25 cellular contexts compared by ENCODE assay signal in genomic region chr12:40227447-40227846, GRCh38. TPM values are rescaled to one million over a fixed set of nuclear protein-coding genes. Genes with fewer than 3 reads are reported as not detected.
DNase-seq lines count a peak whose midpoint lies in the region; ATAC-seq and TF ChIP-seq lines count a peak whose summit lies in the region.
"Had no signal": no experiment of that assay in that cellular context is flagged by ENCODE, and none has a peak within 500 bp of the region (broad histone marks: within the 10 kb centered on the region; RNA-seq: fewer than 3 reads in every experiment).

No MANE protein-coding gene starts in this region.

- CTCF ChIA-PET in activated CD4-positive, alpha-beta memory T cell treated with anti-CD3 and anti-CD28 coated beads for 36 hours (lab: Charles Lee) = no interaction called here
- CTCF ChIA-PET in activated CD4-positive, alpha-beta T cell treated with anti-CD3 and anti-CD28 coated beads for 36 hours (lab: Charles Lee) = no interaction called here

- no peaks in the 10 kb centered on the region for H3K9me3 Mint-ChIP-seq in memory B cell
- H3K9me3 Mint-ChIP-seq in activated CD4-positive, alpha-beta memory T cell treated with anti-CD3 and anti-CD28 coated beads for 36 hours = no peaks in the 10 kb centered on the region
- no peaks in the 10 kb centered on the region for H3K9me3 Mint-ChIP-seq in activated CD4-positive, alpha-beta T cell treated with anti-CD3 and anti-CD28 coated beads for 36 hours (ENCODE audit: low read depth)
- H3K9me3 Mint-ChIP-seq: activated naive CD8-positive, alpha-beta T cell treated with anti-CD3 and anti-CD28 coated beads, Interleukin-2, amount 50 U/mL, for 24 hours had no signal

- peak overlapping the region; percentile 61 for H3K4me3 Mint-ChIP-seq in memory B cell
- no peak overlapping the region for H3K4me3 Mint-ChIP-seq in activated CD4-positive, alpha-beta memory T cell treated with anti-CD3 and anti-CD28 coated beads for 36 hours
- no peak overlapping the region for H3K4me3 Mint-ChIP-seq in activated CD4-positive, alpha-beta T cell treated with anti-CD3 and anti-CD28 coated beads for 36 hours
- H3K4me3 Mint-ChIP-seq: activated CD4-positive, alpha-beta T cell treated with anti-CD3 and anti-CD28 coated beads, Interleukin-2, amount 10 ng/mL, durations not matched to agents 24 days and 14 days; activated CD8-positive, alpha-beta memory T cell treated with anti-CD3 and anti-CD28 coated beads, Interleukin-2, amount 10 ng/mL, durations not matched to agents 7 days and 5 days; activated naive CD8-positive, alpha-beta T cell treated with anti-CD3 and anti-CD28 coated beads, Interleukin-2, amount 50 U/mL, for 24 hours; CD4-positive, CD25-positive, alpha-beta regulatory T cell had no signal

- ATAC-seq in memory B cell (ENCODE audit: low read depth) = no peak
- ATAC-seq in activated CD4-positive, alpha-beta T cell treated with anti-CD3 and anti-CD28 coated beads for 36 hours = no peak
- ATAC-seq: activated CD8-positive, alpha-beta memory T cell treated with anti-CD3 and anti-CD28 coated beads, Interleukin-2, amount 10 ng/mL, durations not matched to agents 7 days and 5 days; activated naive CD8-positive, alpha-beta T cell treated with anti-CD3 and anti-CD28 coated beads, Interleukin-2, amount 50 U/mL, for 24 hours; Panc1 had no signal

- peaks cover 0 to 8% (median 0%) of the 10 kb centered on the region in 11 experiments; a peak in 3 of 22 replicates for H3K9me3 ChIP-seq in BLaER1 treated with 17β-estradiol and CSF1 and Interleukin-3, amounts not matched to agents 10 nM and 100 nM (replicated peaks in 1 of 11)
- H3K9me3 ChIP-seq in ascending aorta = no peaks in the 10 kb centered on the region
- H3K9me3 ChIP-seq in tibial artery = no peaks in the 10 kb centered on the region
- H3K9me3 ChIP-seq: right lobe of liver, thyroid gland had no signal

- peaks cover 12% of the 10 kb centered on the region for H3K36me3 Mint-ChIP-seq in memory B cell
- H3K36me3 Mint-ChIP-seq in activated CD4-positive, alpha-beta memory T cell treated with anti-CD3 and anti-CD28 coated beads for 36 hours = peaks cover 2% of the 10 kb centered on the region
- no peaks in the 10 kb centered on the region for H3K36me3 Mint-ChIP-seq in activated CD4-positive, alpha-beta T cell treated with anti-CD3 and anti-CD28 coated beads for 36 hours (ENCODE audit: low read depth)
- H3K36me3 Mint-ChIP-seq: CD4-positive, CD25-positive, alpha-beta regulatory T cell had no signal

- H3K27ac ChIP-seq in BLaER1 treated with 17β-estradiol and CSF1 and Interleukin-3, amounts not matched to agents 10 nM and 100 nM = 0 out of 22 replicates have a peak overlapping the region, but pooled peaks of 1 of the 11 experiments have one; percentile 66
- H3K27ac ChIP-seq in ascending aorta (peak overlapping the region; percentile 90 to 94), tibial artery (peak overlapping the region; percentile 96 to 97)

- POLR2A ChIA-PET in activated CD4-positive, alpha-beta memory T cell treated with anti-CD3 and anti-CD28 coated beads for 36 hours (lab: Charles Lee) = no interaction called here
- POLR2A ChIA-PET in activated CD4-positive, alpha-beta T cell treated with anti-CD3 and anti-CD28 coated beads for 36 hours (lab: Charles Lee) = no interaction called here

- peak overlapping the region; percentile 85 to 97 (median 92); a peak in 18 of 22 replicates for H3K4me2 ChIP-seq in BLaER1 treated with 17β-estradiol and CSF1 and Interleukin-3, amounts not matched to agents 10 nM and 100 nM

- peak overlapping the region; percentile 97 for H3K27ac Mint-ChIP-seq in memory B cell
- H3K27ac Mint-ChIP-seq in activated CD4-positive, alpha-beta memory T cell treated with anti-CD3 and anti-CD28 coated beads for 36 hours = no peak overlapping the region
- no peak overlapping the region for H3K27ac Mint-ChIP-seq in activated CD4-positive, alpha-beta T cell treated with anti-CD3 and anti-CD28 coated beads for 36 hours
- H3K27ac Mint-ChIP-seq: activated CD4-positive, alpha-beta T cell treated with anti-CD3 and anti-CD28 coated beads, Interleukin-2, amount 10 ng/mL, durations not matched to agents 24 days and 14 days; activated CD8-positive, alpha-beta memory T cell treated with anti-CD3 and anti-CD28 coated beads, Interleukin-2, amount 10 ng/mL, durations not matched to agents 7 days and 5 days; activated naive CD8-positive, alpha-beta T cell treated with anti-CD3 and anti-CD28 coated beads, Interleukin-2, amount 50 U/mL, for 24 hours; CD4-positive, CD25-positive, alpha-beta regulatory T cell; progenitor cell of endocrine pancreas; stimulated activated naive CD8-positive, alpha-beta T cell treated with anti-CD3 and anti-CD28 coated beads, Interleukin-15, Interleukin-2, amounts not matched to agents 100 ng/mL and 50 ng/mL, for 24 hours had no signal

- no peak for DNase-seq in ascending aorta (ENCODE audit: low spot score in 2 of 2)
- DNase-seq in memory B cell (ENCODE audit: low spot score in 2 of 2) = no peak
- DNase-seq in tibial artery = no peak
- no peak for DNase-seq in stimulated activated naive CD4-positive, alpha-beta T cell treated with Interleukin-2 at 50 U/mL for 16 hours (lab: John Stamatoyannopoulos, UW)
- no peak for DNase-seq in activated CD4-positive, alpha-beta memory T cell treated with anti-CD3 and anti-CD28 coated beads for 36 hours
- DNase-seq in activated CD4-positive, alpha-beta T cell treated with anti-CD3 and anti-CD28 coated beads for 36 hours = no peak
- DNase-seq: activated CD4-positive, alpha-beta T cell treated with anti-CD3 and anti-CD28 coated beads, Interleukin-2, amount 10 ng/mL, durations not matched to agents 24 days and 14 days; activated CD8-positive, alpha-beta memory T cell treated with anti-CD3 and anti-CD28 coated beads, Interleukin-2, amount 10 ng/mL, durations not matched to agents 7 days and 5 days; activated naive CD8-positive, alpha-beta T cell treated with anti-CD3 and anti-CD28 coated beads, Interleukin-2, amount 50 U/mL, for 24 hours; activated T-cell treated with anti-CD3 and anti-CD28 coated beads, Interleukin-2, amount 50 U/mL, for 48 hours; CD4-positive, CD25-positive, alpha-beta regulatory T cell; DND-41; dorsolateral prefrontal cortex; Kasumi-1; mesendoderm; NCI-H1436 treated with DMSO at 0.1 percent for 48 hours; NCI-H2171; NCI-H510A treated with DMSO at 0.1 percent for 48 hours; right lobe of liver; SHP77; thyroid gland had no signal

- intact Hi-C loops in ascending aorta (cut with DNase I) (loop anchor here (5.0 kb wide), 3 partner anchors 120 to 1320 kb away; partner anchors contain the start of genes CPNE8, KIF21A and SLC2A13), tibial artery (cut with DNase I; ENCODE audit: low total_unique reads) (loop anchor here (10.0 kb wide), 1 partner anchor 73 kb away; no protein-coding TSS in a partner anchor)
- intact Hi-C loops in activated CD4-positive, alpha-beta memory T cell treated with anti-CD3 and anti-CD28 coated beads for 36 hours (cut with micrococcal nuclease) = loop anchor here (5.0 kb wide), 1 partner anchor 75 kb away; no protein-coding TSS in a partner anchor
- intact Hi-C loops in activated CD4-positive, alpha-beta T cell treated with anti-CD3 and anti-CD28 coated beads for 36 hours (cut with DNase I, micrococcal nuclease) = no loop called here

- peaks cover 0 to 13% (median 0%) of the 10 kb centered on the region in 11 experiments; a peak in 1 of 22 replicates for H3K27me3 ChIP-seq in BLaER1 treated with 17β-estradiol and CSF1 and Interleukin-3, amounts not matched to agents 10 nM and 100 nM
- H3K27me3 ChIP-seq in ascending aorta (no peaks in the 10 kb centered on the region), tibial artery (no peaks in the 10 kb centered on the region)
- H3K27me3 ChIP-seq: right lobe of liver, thyroid gland had no signal

- H3K36me3 ChIP-seq in BLaER1 treated with 17β-estradiol and CSF1 and Interleukin-3, amounts not matched to agents 10 nM and 100 nM = no peaks in the 10 kb centered on the region
- H3K36me3 ChIP-seq in ascending aorta = peaks cover 0 to 6% of the 10 kb centered on the region in 2 donors
- peaks cover 0 to 3% (median 0%) of the 10 kb centered on the region in 3 donors for H3K36me3 ChIP-seq in tibial artery
- H3K36me3 ChIP-seq: right lobe of liver, thyroid gland had no signal

- H3K9ac ChIP-seq in BLaER1 treated with 17β-estradiol and CSF1 and Interleukin-3, amounts not matched to agents 10 nM and 100 nM = no peak overlapping the region

- no peaks in the 10 kb centered on the region for H4K20me1 ChIP-seq in BLaER1 treated with 17β-estradiol and CSF1 and Interleukin-3, amounts not matched to agents 10 nM and 100 nM

- H3K4me3 ChIP-seq in BLaER1 treated with 17β-estradiol and CSF1 and Interleukin-3, amounts not matched to agents 10 nM and 100 nM = peak overlapping the region in 1 of 10 experiments; percentile 63; a peak in 1 of 20 replicates
- peak overlapping the region; percentile 28 to 69 for H3K4me3 ChIP-seq in ascending aorta
- H3K4me3 ChIP-seq in tibial artery = peak overlapping the region; percentile 66 to 81
- H3K4me3 ChIP-seq: right lobe of liver, thyroid gland had no signal

- peaks cover 43 to 57% (median 50%) of the 10 kb centered on the region in 10 experiments for H3K4me1 ChIP-seq in BLaER1 treated with 17β-estradiol and CSF1 and Interleukin-3, amounts not matched to agents 10 nM and 100 nM
- H3K4me1 ChIP-seq in ascending aorta (peaks cover 2 to 6% of the 10 kb centered on the region in 2 donors), tibial artery (peaks cover 0 to 40% (median 2%) of the 10 kb centered on the region in 4 donors)
- H3K4me1 ChIP-seq: thyroid gland had no signal

- H3K27me3 Mint-ChIP-seq in memory B cell = no peaks in the 10 kb centered on the region
- peaks cover 36% of the 10 kb centered on the region for H3K27me3 Mint-ChIP-seq in activated CD4-positive, alpha-beta memory T cell treated with anti-CD3 and anti-CD28 coated beads for 36 hours
- peaks cover 48% of the 10 kb centered on the region for H3K27me3 Mint-ChIP-seq in activated CD4-positive, alpha-beta T cell treated with anti-CD3 and anti-CD28 coated beads for 36 hours

- TF ChIP-seq CTCF in ascending aorta (IDR thresholded peaks at IDR 0.05) (no peak), tibial artery (IDR thresholded peaks at IDR 0.05) (no peak)

- H3K4me1 Mint-ChIP-seq in memory B cell = peaks cover 45% of the 10 kb centered on the region
- H3K4me1 Mint-ChIP-seq in activated CD4-positive, alpha-beta memory T cell treated with anti-CD3 and anti-CD28 coated beads for 36 hours (ENCODE audit: low read depth) = peaks cover 11% of the 10 kb centered on the region
- peaks cover 7% of the 10 kb centered on the region for H3K4me1 Mint-ChIP-seq in activated CD4-positive, alpha-beta T cell treated with anti-CD3 and anti-CD28 coated beads for 36 hours

RNA-seq across cellular contexts. Expression of gene LRRK2, which starts 2.6 kb away (rescaled TPM):
- total RNA-seq in ascending aorta = 14.3 TPM
- total RNA-seq in activated CD4-positive, alpha-beta memory T cell treated with anti-CD3 and anti-CD28 coated beads for 36 hours = under 1 TPM in 1 of 2 experiments, not detected in 1; 0.21 TPM
- total RNA-seq in activated CD4-positive, alpha-beta T cell treated with anti-CD3 and anti-CD28 coated beads for 36 hours = not detected
- total RNA-seq: activated CD4-positive, alpha-beta T cell treated with anti-CD3 and anti-CD28 coated beads, Interleukin-2, amount 10 ng/mL, durations not matched to agents 24 days and 14 days had no signal

Comparison
In these comparisons a context has a peak if more than half of its experiments do, and no peak if none do; other contexts are left out.
1. RNA of gene LRRK2, which starts 2.6 kb away (total RNA-seq): 14.3 TPM in ascending aorta (single experiment); 0.21 TPM in activated CD4-positive, alpha-beta memory T cell treated with anti-CD3 and anti-CD28 coated beads for 36 hours and not detected in activated CD4-positive, alpha-beta T cell treated with anti-CD3 and anti-CD28 coated beads for 36 hours; every median in the first group is over 10 times any median in the second.
2. intact Hi-C loops: an anchor here in ascending aorta (5.0 kb wide), tibial artery (10.0 kb wide) and activated CD4-positive, alpha-beta memory T cell treated with anti-CD3 and anti-CD28 coated beads for 36 hours (5.0 kb wide); none called in activated CD4-positive, alpha-beta T cell treated with anti-CD3 and anti-CD28 coated beads for 36 hours.